9 cellular contexts compared by ENCODE assay signal in the genomic region with DNA sequence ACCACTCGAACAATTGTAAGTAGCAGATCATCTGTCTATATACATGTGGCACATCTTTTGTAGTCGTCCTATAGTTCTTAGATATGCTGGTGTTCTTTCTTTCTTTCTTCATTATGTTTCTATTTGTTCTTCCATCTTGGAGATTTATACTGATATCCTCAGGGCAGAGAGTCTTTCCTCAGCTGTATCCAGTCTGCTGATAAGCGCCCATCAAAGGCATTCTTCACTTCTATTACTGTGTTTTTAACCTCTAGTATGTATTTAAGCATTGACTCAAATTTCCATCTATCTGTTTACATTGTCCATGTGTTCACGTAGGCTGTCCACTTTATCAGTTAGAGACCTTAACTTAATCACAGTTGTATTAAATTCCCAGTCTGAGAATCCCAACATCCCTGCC.
"Had no signal": no experiment of that assay in that cellular context is flagged by ENCODE, and none has a peak within 500 bp of the region (broad histone marks: within the 10 kb centered on the region; RNA-seq: fewer than 3 reads in every experiment).

No MANE protein-coding gene starts in this region.

- H3K27ac Mint-ChIP-seq: H9, HFFc6, IgD-negative memory B cell had no signal

- ATAC-seq: HepG2 had no signal

- H2AFZ ChIP-seq: GM23248 had no signal

- H3K36me3 Mint-ChIP-seq: IgD-negative memory B cell had no signal

- DNase-seq: GM23248, GOT3, H9, HCEC 1CT, HFFc6, KBM-7 had no signal

- H3K27ac ChIP-seq: GM23248, HL-60 had no signal

- H3K4me3 ChIP-seq: GM23248 had no signal

- H3K4me1 Mint-ChIP-seq: H9, IgD-negative memory B cell had no signal

- H3K27me3 Mint-ChIP-seq: IgD-negative memory B cell had no signal

- H3K9me3 Mint-ChIP-seq: H9 had no signal

- H3K9ac ChIP-seq: GM23248 had no signal

- H3K4me3 Mint-ChIP-seq: H9, HFFc6, IgD-negative memory B cell had no signal
